In genomic region chr3:101970212-101970611, GRCh38 we compare ENCODE assay signal across 29 cellular contexts.
"Had no signal": no experiment of that assay in that cellular context is flagged by ENCODE, and none has a peak within 500 bp of the region (broad histone marks: within the 10 kb centered on the region; RNA-seq: fewer than 3 reads in every experiment).

No MANE protein-coding gene starts in this region.

- H3K36me3 ChIP-seq: stomach, suprapubic skin, thoracic aorta, thyroid gland, tibial artery, tibial nerve, transverse colon, upper lobe of left lung, upper lobe of right lung, uterus, vagina had no signal

- H3K4me3 ChIP-seq: stomach, suprapubic skin, testis, thoracic aorta, thyroid gland, tibial artery, tibial nerve, transverse colon, upper lobe of left lung, upper lobe of right lung, uterus, vagina had no signal

- H3K36me3 Mint-ChIP-seq: stimulated activated effector memory CD8-positive, alpha-beta T cell treated with anti-CD3 and anti-CD28 coated beads, Interleukin-12 subunit alpha, Interleukin-12 subunit beta, amount 100 ng/mL, for 72 hours; stimulated activated memory B cell treated with anti-CD40 and anti-IgM and Interleukin-4, amounts not matched to agents 10 μg/mL and 1 μg/mL and 100 μg/mL, for 72 hours; type B pancreatic cell had no signal

- H3K9me3 ChIP-seq: stomach, suprapubic skin, testis, thoracic aorta, thyroid gland, tibial artery, tibial nerve, transverse colon, upper lobe of left lung, upper lobe of right lung, uterus, vagina had no signal

- FAIRE-seq: urothelium cell line had no signal

- H3K27ac Mint-ChIP-seq: stimulated activated effector memory CD8-positive, alpha-beta T cell treated with anti-CD3 and anti-CD28 coated beads, Interleukin-12 subunit alpha, Interleukin-12 subunit beta, amount 100 ng/mL, for 72 hours; stimulated activated memory B cell treated with anti-CD40 and anti-IgM and Interleukin-4, amounts not matched to agents 10 μg/mL and 1 μg/mL and 100 μg/mL, for 72 hours; stimulated activated naive B cell treated with anti-CD40 and anti-IgM and Interleukin-4, amounts not matched to agents 10 μg/mL and 1 μg/mL and 100 μg/mL, for 72 hours; stimulated activated naive CD8-positive, alpha-beta T cell treated with anti-CD3 and anti-CD28 coated beads, Interleukin-15, amount 100 ng/mL, for 72 hours; stimulated activated naive CD8-positive, alpha-beta T cell treated with anti-CD3 and anti-CD28 coated beads, Interleukin-15, Interleukin-2, amounts not matched to agents 100 ng/mL and 50 ng/mL, for 24 hours; type B pancreatic cell had no signal

- H3K4me3 Mint-ChIP-seq: stimulated activated effector memory CD8-positive, alpha-beta T cell treated with anti-CD3 and anti-CD28 coated beads, Interleukin-12 subunit alpha, Interleukin-12 subunit beta, amount 100 ng/mL, for 72 hours; stimulated activated memory B cell treated with anti-CD40 and anti-IgM and Interleukin-4, amounts not matched to agents 10 μg/mL and 1 μg/mL and 100 μg/mL, for 72 hours; stimulated activated naive B cell treated with anti-CD40 and anti-IgM and Interleukin-4, amounts not matched to agents 10 μg/mL and 1 μg/mL and 100 μg/mL, for 72 hours; stimulated activated naive CD8-positive, alpha-beta T cell treated with anti-CD3 and anti-CD28 coated beads, Interleukin-15, amount 100 ng/mL, for 72 hours; stimulated activated naive CD8-positive, alpha-beta T cell treated with anti-CD3 and anti-CD28 coated beads, Interleukin-15, Interleukin-2, amounts not matched to agents 100 ng/mL and 50 ng/mL, for 24 hours; type B pancreatic cell had no signal

- H3K27me3 Mint-ChIP-seq: stimulated activated memory B cell treated with anti-CD40 and anti-IgM and Interleukin-4, amounts not matched to agents 10 μg/mL and 1 μg/mL and 100 μg/mL, for 72 hours; stimulated activated naive B cell treated with anti-CD40 and anti-IgM and Interleukin-4, amounts not matched to agents 10 μg/mL and 1 μg/mL and 100 μg/mL, for 72 hours; stimulated activated naive CD8-positive, alpha-beta T cell treated with anti-CD3 and anti-CD28 coated beads, Interleukin-15, amount 100 ng/mL, for 72 hours; stimulated activated naive CD8-positive, alpha-beta T cell treated with anti-CD3 and anti-CD28 coated beads, Interleukin-15, Interleukin-2, amounts not matched to agents 100 ng/mL and 50 ng/mL, for 24 hours; type B pancreatic cell had no signal

- H3K4me1 ChIP-seq: stomach, testis, thyroid gland, tibial artery, tibial nerve, transverse colon, upper lobe of left lung, upper lobe of right lung, uterus, vagina had no signal

- ATAC-seq: stimulated activated effector memory CD8-positive, alpha-beta T cell treated with anti-CD3 and anti-CD28 coated beads, Interleukin-12 subunit alpha, Interleukin-12 subunit beta, amount 100 ng/mL, for 72 hours; stimulated activated memory B cell treated with anti-CD40 and anti-IgM and Interleukin-4, amounts not matched to agents 10 μg/mL and 1 μg/mL and 100 μg/mL, for 72 hours; stimulated activated naive B cell treated with anti-CD40 and anti-IgM and Interleukin-4, amounts not matched to agents 10 μg/mL and 1 μg/mL and 100 μg/mL, for 72 hours; stimulated activated naive CD8-positive, alpha-beta T cell treated with anti-CD3 and anti-CD28 coated beads, Interleukin-15, amount 100 ng/mL, for 72 hours; stimulated activated naive CD8-positive, alpha-beta T cell treated with anti-CD3 and anti-CD28 coated beads, Interleukin-15, Interleukin-2, amounts not matched to agents 100 U/mL and 50 U/mL, for 24 hours; upper lobe of right lung had no signal

- H3K9me3 Mint-ChIP-seq: stimulated activated memory B cell treated with anti-CD40 and anti-IgM and Interleukin-4, amounts not matched to agents 10 μg/mL and 1 μg/mL and 100 μg/mL, for 72 hours had no signal

- DNase-seq: stimulated activated CD4-positive, alpha-beta T cell treated with anti-CD3 and anti-CD28 coated beads, Interleukin-2, amount 100 ng/mL, for 48 hours; stimulated activated CD4-positive, alpha-beta T cell treated with anti-CD3 and anti-CD28 coated beads, Interleukin-4, amount 100 ng/mL, for 1 hour; stimulated activated CD4-positive, alpha-beta T cell treated with anti-CD3 and anti-CD28 coated beads, Interleukin-4, amount 100 ng/mL, for 24 hours; stimulated activated CD4-positive, alpha-beta T cell treated with anti-CD3 and anti-CD28 coated beads, Interleukin-4, amount 100 ng/mL, for 4 hours; stimulated activated CD8-positive, alpha-beta memory T cell treated with anti-CD3 and anti-CD28 coated beads, Interleukin-4, amount 100 ng/mL, for 48 hours; stimulated activated naive B cell treated with anti-CD40 and anti-IgM and Interleukin-4, amounts not matched to agents 10 μg/mL and 1 μg/mL and 100 μg/mL, for 72 hours; stimulated activated naive CD4-positive, alpha-beta T cell; stimulated activated naive CD4-positive, alpha-beta T cell treated with Interleukin-2 at 50 U/mL for 16 hours; stimulated activated naive CD8-positive, alpha-beta T cell treated with anti-CD3 and anti-CD28 coated beads, Interleukin-15, amount 100 ng/mL, for 72 hours; stimulated activated naive CD8-positive, alpha-beta T cell treated with anti-CD3 and anti-CD28 coated beads, Interleukin-15, Interleukin-2, amounts not matched to agents 100 U/mL and 50 U/mL, for 24 hours; stomach; substantia nigra; testis; thyroid gland; tibial artery; transverse colon; trophoblast cell; upper lobe of left lung; upper lobe of right lung; uterus had no signal

- H3K27me3 ChIP-seq: stomach, suprapubic skin, testis, thyroid gland, tibial artery, tibial nerve, transverse colon, upper lobe of left lung, upper lobe of right lung, uterus, vagina had no signal

- H3K27ac ChIP-seq: stomach, suprapubic skin, testis, thoracic aorta, thyroid gland, tibial artery, tibial nerve, transverse colon, upper lobe of left lung, upper lobe of right lung, uterus, vagina had no signal
